10 cellular contexts compared by ENCODE assay signal in the genomic region with DNA sequence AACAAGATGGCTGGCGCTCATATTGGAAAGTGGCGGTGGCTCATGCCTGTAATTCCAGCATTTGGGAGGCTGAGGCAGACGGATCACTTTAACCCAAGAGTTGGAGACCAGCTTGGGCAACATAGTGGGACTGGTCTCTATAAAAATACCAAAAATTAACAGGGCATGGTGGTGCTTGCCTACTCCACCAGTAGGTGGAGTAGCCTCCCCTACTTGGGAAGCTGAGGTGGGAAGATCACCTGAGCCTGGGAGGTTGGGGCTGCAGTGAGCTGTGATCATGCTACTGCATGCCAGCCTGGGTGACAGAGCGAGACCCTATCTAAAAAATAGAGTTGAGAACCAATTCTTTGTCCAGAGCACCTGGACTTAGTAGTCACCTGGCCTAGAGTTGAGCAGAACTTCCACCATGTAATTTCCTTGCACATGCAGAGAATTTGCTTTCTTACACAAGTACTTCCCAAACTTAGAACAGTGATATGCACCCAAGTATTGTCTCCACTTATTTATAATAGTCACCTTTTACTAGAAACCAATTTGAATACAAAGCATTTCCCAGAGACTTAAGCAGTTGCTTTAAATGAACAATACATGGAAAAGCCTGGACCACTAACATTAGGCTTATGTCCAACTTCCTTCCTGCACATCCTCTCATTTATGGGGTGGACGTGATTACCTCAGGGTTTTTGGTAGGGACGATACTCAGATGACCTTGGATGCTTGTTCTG. TPM values are rescaled to one million over a fixed set of nuclear protein-coding genes. Genes with fewer than 3 reads are reported as not detected.
DNase-seq lines count a peak whose midpoint lies in the region; ATAC-seq, FAIRE-seq and TF ChIP-seq lines count a peak whose summit lies in the region.
"Had no signal": no experiment of that assay in that cellular context is flagged by ENCODE, and none has a peak within 500 bp of the region (broad histone marks: within the 10 kb centered on the region; RNA-seq: fewer than 3 reads in every experiment).

No MANE protein-coding gene starts in this region.

- no peaks in the 10 kb centered on the region for H3K4me1 ChIP-seq in DND-41 (ENCODE audit: insufficient read depth, low read length)
- no peaks in the 10 kb centered on the region for H3K4me1 ChIP-seq in mesenchymal stem cell (ENCODE audit: control insufficient read depth, insufficient read depth, low read depth, low read length)

- H3K4me3 ChIP-seq in DND-41 (ENCODE audit: low read depth in 1 of 2, low read length in 2 of 2) (no peak overlapping the region), mesenchymal stem cell (ENCODE audit: insufficient read depth in 1 of 2, low read depth in 1 of 2, low read length in 2 of 2) (no peak overlapping the region), coronary artery (no peak overlapping the region)

- no peak overlapping the region for H3K9ac ChIP-seq in DND-41 (ENCODE audit: low read depth, low read length)
- no peak overlapping the region for H3K9ac ChIP-seq in mesenchymal stem cell (ENCODE audit: low read length)

- no peaks in the 10 kb centered on the region for H3K9me3 Mint-ChIP-seq in activated T-helper 17 cell treated with anti-CD3 and anti-CD28 coated beads, Interleukin-2, amount 50 U/mL, for 72 hours
- no peaks in the 10 kb centered on the region for H3K9me3 Mint-ChIP-seq in mesothelial cell of epicardium
- H3K9me3 Mint-ChIP-seq: T-helper 1 cell treated with Interleukin-12 subunit alpha and Interleukin-12 subunit beta and Interleukin-4 antibody, amounts not matched to agents 30 μg/mL and 1 μg/mL, for 36 hours had no signal

- H3K27me3 Mint-ChIP-seq in activated T-helper 17 cell treated with anti-CD3 and anti-CD28 coated beads, Interleukin-2, amount 50 U/mL, for 72 hours = peaks cover 5% of the 10 kb centered on the region
- no peaks in the 10 kb centered on the region for H3K27me3 Mint-ChIP-seq in mesothelial cell of epicardium (ENCODE audit: low read depth)

- no peak overlapping the region for H2BK12ac ChIP-seq in mesenchymal stem cell (ENCODE audit: low read length in 2 of 2)

- no peak overlapping the region for H4K91ac ChIP-seq in mesenchymal stem cell (ENCODE audit: low read length)

- TF ChIP-seq CTCF in DND-41 (IDR thresholded peaks at IDR 0.05; ENCODE audit: borderline replicate concordance, extremely low read depth, low read length, poor library complexity, severe bottlenecking) (peak; percentile 41), mesothelial cell of epicardium (IDR thresholded peaks at IDR 0.05; ENCODE audit: unreplicated experiment) (peak; percentile 44), coronary artery (IDR thresholded peaks at IDR 0.05) (no peak)

- no peak overlapping the region for H4K8ac ChIP-seq in mesenchymal stem cell (ENCODE audit: low read length)

- no peaks in the 10 kb centered on the region for H3K79me1 ChIP-seq in mesenchymal stem cell (replicated peaks; ENCODE audit: low read length, poor library complexity, severe bottlenecking)

- H3K4ac ChIP-seq in mesenchymal stem cell (ENCODE audit: low read depth in 1 of 2, low read length in 2 of 2) = no peak overlapping the region

- H3K9me3 ChIP-seq in DND-41 (ENCODE audit: insufficient read depth, low read length, severe bottlenecking) (no peaks in the 10 kb centered on the region), mesenchymal stem cell (ENCODE audit: control insufficient read depth, low read length) (no peaks in the 10 kb centered on the region)

- no peaks in the 10 kb centered on the region for H3K36me3 Mint-ChIP-seq in activated T-helper 17 cell treated with anti-CD3 and anti-CD28 coated beads, Interleukin-2, amount 50 U/mL, for 72 hours (ENCODE audit: low read depth)
- no peaks in the 10 kb centered on the region for H3K36me3 Mint-ChIP-seq in mesothelial cell of epicardium

- H3K79me2 ChIP-seq in DND-41 (ENCODE audit: insufficient read depth, low read length) = no peaks in the 10 kb centered on the region

- H2AFZ ChIP-seq in DND-41 (ENCODE audit: low read depth, low read length) (no peak overlapping the region), mesenchymal stem cell (ENCODE audit: low read depth, low read length) (no peak overlapping the region)

- H3K4me3 Mint-ChIP-seq in activated T-helper 17 cell treated with anti-CD3 and anti-CD28 coated beads, Interleukin-2, amount 50 U/mL, for 72 hours = no peak overlapping the region
- no peak overlapping the region for H3K4me3 Mint-ChIP-seq in mesothelial cell of epicardium
- H3K4me3 Mint-ChIP-seq: T-helper 1 cell treated with Interleukin-12 subunit alpha and Interleukin-12 subunit beta and Interleukin-4 antibody, amounts not matched to agents 30 μg/mL and 1 μg/mL, for 36 hours had no signal

- H3K27ac Mint-ChIP-seq in activated T-helper 17 cell treated with anti-CD3 and anti-CD28 coated beads, Interleukin-2, amount 50 U/mL, for 72 hours = no peak overlapping the region
- no peak overlapping the region for H3K27ac Mint-ChIP-seq in mesothelial cell of epicardium
- H3K27ac Mint-ChIP-seq: T-helper 1 cell treated with Interleukin-12 subunit alpha and Interleukin-12 subunit beta and Interleukin-4 antibody, amounts not matched to agents 30 μg/mL and 1 μg/mL, for 36 hours had no signal

- FAIRE-seq in GM19239 (lab: Jason Lieb, UNC) = peak; percentile 63

- no peak overlapping the region for H2BK15ac ChIP-seq in mesenchymal stem cell (ENCODE audit: low read depth, poor library complexity, severe bottlenecking)

- H2BK5ac ChIP-seq in mesenchymal stem cell (ENCODE audit: low read depth, low read length, poor library complexity, severe bottlenecking) = no peak overlapping the region

- no peaks in the 10 kb centered on the region for H4K20me1 ChIP-seq in DND-41 (ENCODE audit: insufficient read depth, low read length)

- no peak overlapping the region for H3K4me2 ChIP-seq in DND-41 (ENCODE audit: insufficient read depth, low read length)
- H3K4me2 ChIP-seq in mesenchymal stem cell (ENCODE audit: low read length, poor library complexity, severe bottlenecking) = no peak overlapping the region

- no peak overlapping the region for H3K23ac ChIP-seq in mesenchymal stem cell (ENCODE audit: low read length in 2 of 2)

- 53% methylated on average over 4 of the region's 6 CpGs for WGBS in mesenchymal stem cell

- ATAC-seq in DND-41 (ENCODE audit: insufficient read depth, low read depth) (no peak), HG03565 (IDR thresholded peaks at IDR 0.05; ENCODE audit: unreplicated experiment) (peak; percentile 64)
- peak; percentile 57 for ATAC-seq in activated T-helper 17 cell treated with anti-CD3 and anti-CD28 coated beads, Interleukin-2, amount 50 U/mL, for 72 hours (replicated peaks)

- no peak overlapping the region for H2AK5ac ChIP-seq in mesenchymal stem cell (ENCODE audit: low read length, severe bottlenecking)

- DNase-seq in DND-41 = no peak
- no peak for DNase-seq in GM19239 (ENCODE audit: insufficient read length, low spot score)
- DNase-seq in mesothelial cell of epicardium (ENCODE audit: low spot score in 2 of 2, unreplicated experiment in 2 of 2) = no peak
- no peak for DNase-seq in mesenchymal stem cell
- DNase-seq in coronary artery (ENCODE audit: low spot score) = no peak
- DNase-seq in cerebellar nuclear complex (lab: John Stamatoyannopoulos, UW) = no peak

- no peak overlapping the region for H3K27ac ChIP-seq in DND-41 (ENCODE audit: low read length)
- no peak overlapping the region for H3K27ac ChIP-seq in mesenchymal stem cell (ENCODE audit: low read length, poor library complexity, severe bottlenecking)
- H3K27ac ChIP-seq in coronary artery = no peak overlapping the region

- H3K27me3 ChIP-seq in DND-41 (ENCODE audit: insufficient read depth, low read length, poor library complexity) = no peaks in the 10 kb centered on the region
- no peaks in the 10 kb centered on the region for H3K27me3 ChIP-seq in mesenchymal stem cell (ENCODE audit: control insufficient read depth in 1 of 2, insufficient read depth in 1 of 2, low read length in 2 of 2)

- no peak overlapping the region for H3K18ac ChIP-seq in mesenchymal stem cell (ENCODE audit: low read depth in 1 of 2, low read length in 2 of 2)

- H2BK120ac ChIP-seq in mesenchymal stem cell (ENCODE audit: low read depth, low read length) = no peak overlapping the region

- H3K4me1 Mint-ChIP-seq in activated T-helper 17 cell treated with anti-CD3 and anti-CD28 coated beads, Interleukin-2, amount 50 U/mL, for 72 hours = no peaks in the 10 kb centered on the region
- peaks cover under 1% of the 10 kb centered on the region for H3K4me1 Mint-ChIP-seq in mesothelial cell of epicardium

- H3K14ac ChIP-seq in mesenchymal stem cell (ENCODE audit: low read length in 2 of 2) = no peak overlapping the region

- no peaks in the 10 kb centered on the region for H3K36me3 ChIP-seq in DND-41 (ENCODE audit: insufficient read depth, low read length)
- H3K36me3 ChIP-seq in mesenchymal stem cell (ENCODE audit: control insufficient read depth in 1 of 2, insufficient read depth in 2 of 2, low read depth in 1 of 2, low read length in 2 of 2) = no peaks in the 10 kb centered on the region

RNA-seq across cellular contexts. Expression of a gene that starts 15.9 kb away (rescaled TPM):
- total RNA-seq in activated T-helper 17 cell treated with anti-CD3 and anti-CD28 coated beads, Interleukin-2, amount 50 U/mL, for 72 hours = not detected
- 16.8 to 21.0 TPM (median 18.3 TPM) in 3 replicates for total RNA-seq in mesothelial cell of epicardium
- polyA plus RNA-seq in mesenchymal stem cell (2013, experiment 1 of 2) = 0.25 TPM
- polyA plus RNA-seq in mesenchymal stem cell (2013, experiment 2 of 2) = 0.18 TPM
- total RNA-seq: myocyte had no signal

Comparison
In these comparisons a context has a peak if more than half of its experiments do, and no peak if none do; other contexts are left out.
1. RNA of a gene that starts 15.9 kb away (total RNA-seq): 16.8 to 21.0 TPM in mesothelial cell of epicardium; not detected in activated T-helper 17 cell treated with anti-CD3 and anti-CD28 coated beads, Interleukin-2, amount 50 U/mL, for 72 hours; every median in the first group is over 10 times any median in the second.